ENCODE assay signal across 18 cellular contexts in genomic region chr15:29309139-29309538, GRCh38. TPM values are rescaled to one million over a fixed set of nuclear protein-coding genes. Genes with fewer than 3 reads are reported as not detected.
DNase-seq lines count a peak whose midpoint lies in the region; ATAC-seq, FAIRE-seq and TF ChIP-seq lines count a peak whose summit lies in the region.
"Had no signal": no experiment of that assay in that cellular context is flagged by ENCODE, and none has a peak within 500 bp of the region (broad histone marks: within the 10 kb centered on the region; RNA-seq: fewer than 3 reads in every experiment).

No MANE protein-coding gene starts in this region.

- ATAC-seq in GM19372 (IDR thresholded peaks at IDR 0.05; ENCODE audit: low read depth, unreplicated experiment) (peak; percentile 68), HG02852 (IDR thresholded peaks at IDR 0.05; ENCODE audit: unreplicated experiment) (peak; percentile 78), HG03558 (IDR thresholded peaks at IDR 0.05; ENCODE audit: extremely low read depth, unreplicated experiment) (peak; percentile 57)
- ATAC-seq: activated T-cell treated with anti-CD3 and anti-CD28 coated beads, Interleukin-2, amount 50 U/mL, for 4 hours; pancreas had no signal

- TF ChIP-seq POLR2A in GM12891 (IDR thresholded peaks at IDR 0.05; ENCODE audit: low read depth, low read length) = no peak

- no peak for DNase-seq in GM12891 (ENCODE audit: insufficient read length, low spot score)
- no peak for DNase-seq in stimulated activated naive CD4-positive, alpha-beta T cell treated with Interleukin-2 at 50 U/mL for 16 hours (lab: John Stamatoyannopoulos, UW)
- DNase-seq in nucleus accumbens (lab: John Stamatoyannopoulos, UW) = no peak
- DNase-seq in iPS-NIHi11 (ENCODE audit: low spot score) = no peak
- no peak for DNase-seq in effector CD8-positive, alpha-beta T cell (lab: John Stamatoyannopoulos, UW)
- DNase-seq: activated CD4-positive, alpha-beta T cell treated with anti-CD3 and anti-CD28 coated beads, Interleukin-2, amount 50 U/mL, for 1 hour; activated naive CD8-positive, alpha-beta T cell treated with anti-CD3 and anti-CD28 coated beads, Interleukin-2, amount 10 ng/mL, durations not matched to agents 7 days and 5 days; activated T-cell treated with anti-CD3 and anti-CD28 coated beads, Interleukin-2, amount 50 U/mL, for 4 hours; KBM-7; NCI-H1436 treated with DMSO at 0.1 percent for 48 hours; pancreas; stimulated activated CD4-positive, alpha-beta T cell treated with anti-CD3 and anti-CD28 coated beads, Interleukin-4, amount 100 ng/mL, for 24 hours; trophoblast cell had no signal

- peak; percentile 63 for FAIRE-seq in GM12891 (lab: Jason Lieb, UNC)
- FAIRE-seq: bronchial epithelial cell, G401.6, pancreas had no signal

TF ChIP-seq in GM12891, 5 proteins besides CTCF, POLR2A, EP300 and RAD21:
- TF ChIP-seq TAF1 (IDR thresholded peaks at IDR 0.05; ENCODE audit: low read depth, low read length) = no peak
- TF ChIP-seq SPI1 (IDR thresholded peaks at IDR 0.05; ENCODE audit: low read depth, low read length) = peak; percentile 93

RNA-seq across cellular contexts. Expression of gene NSMCE3, which starts 39.5 kb away (rescaled TPM):
- polyA plus RNA-seq in GM12891 (2012; ENCODE audit: low read depth, missing spikeins) = 5.7 TPM
